Comparison of ENCODE assay signal across 11 cellular contexts in genomic region chr7:44177570-44178131, GRCh38. TPM values are rescaled to one million over a fixed set of nuclear protein-coding genes. Genes with fewer than 3 reads are reported as not detected.
DNase-seq lines count a peak whose midpoint lies in the region; ATAC-seq and TF ChIP-seq lines count a peak whose summit lies in the region.
"Had no signal": no experiment of that assay in that cellular context is flagged by ENCODE, and none has a peak within 500 bp of the region (broad histone marks: within the 10 kb centered on the region; RNA-seq: fewer than 3 reads in every experiment).

No MANE protein-coding gene starts in this region.

- 45 to 58% methylated on average over 4 of the region's 4 CpGs for WGBS in heart right ventricle, 2 donors

- H3K4me1 ChIP-seq in SJSA1 (replicated peaks) (peaks cover 12% of the 10 kb centered on the region), heart right ventricle (peaks cover 0 to 9% (median 0%) of the 10 kb centered on the region in 9 donors), thoracic aorta (ENCODE audit: control insufficient read depth in 1 of 2, low read depth in 2 of 2) (peaks cover 0 to 9% of the 10 kb centered on the region in 2 donors)
- H3K4me1 ChIP-seq: upper lobe of left lung had no signal

- no peaks in the 10 kb centered on the region; the same call in 1 of the 2 replicates for H3K27me3 ChIP-seq in SJSA1 (replicated peaks)
- peaks cover 0 to 7% (median 0%) of the 10 kb centered on the region in 7 donors for H3K27me3 ChIP-seq in heart right ventricle
- no peaks in the 10 kb centered on the region for H3K27me3 ChIP-seq in thoracic aorta (replicated peaks; ENCODE audit: insufficient read depth)
- H3K27me3 ChIP-seq: upper lobe of left lung had no signal

- H3K27ac ChIP-seq in SJSA1 (no peak overlapping the region), heart right ventricle (no peak overlapping the region), thoracic aorta (peak overlapping the region in 1 of 2 donors; percentile 37)
- H3K27ac ChIP-seq: neutrophil, upper lobe of left lung had no signal

- ATAC-seq in heart right ventricle: peak in 6 of 8 donors; percentile 34 to 87 (median 66)
- peak; percentile 68 for ATAC-seq in thoracic aorta (ENCODE audit: insufficient number of reproducible peaks, low FRiP score, low read depth)
- no peak for ATAC-seq in HG02870 (IDR thresholded peaks at IDR 0.05; ENCODE audit: unreplicated experiment)
- ATAC-seq in HG02763 (IDR thresholded peaks at IDR 0.05; ENCODE audit: unreplicated experiment): no peak

- no peak overlapping the region for H3K4me3 ChIP-seq in SJSA1
- no peak overlapping the region for H3K4me3 ChIP-seq in heart right ventricle
- H3K4me3 ChIP-seq in thoracic aorta: no peak overlapping the region
- H3K4me3 ChIP-seq: upper lobe of left lung had no signal

- DNase-seq in activated CD8-positive, alpha-beta memory T cell treated with anti-CD3 and anti-CD28 coated beads for 24 hours: peak; percentile 47
- no peak for DNase-seq in activated CD8-positive, alpha-beta memory T cell treated with anti-CD3 and anti-CD28 coated beads, Interleukin-2, amount 50 U/mL, for 4 hours
- DNase-seq in SJSA1 (ENCODE audit: low read depth in 1 of 2, low spot score in 2 of 2) (peak; percentile 46 to 50), heart right ventricle (no peak), thoracic aorta (ENCODE audit: low spot score) (no peak), GF-D8 (lab: John Stamatoyannopoulos, UW) (no peak)
- DNase-seq: NCI-H82, upper lobe of left lung had no signal

- intact Hi-C loops in heart right ventricle (cut with DNase I): no loop called here

- H3K36me3 ChIP-seq in SJSA1 (no peaks in the 10 kb centered on the region), heart right ventricle (no peaks in the 10 kb centered on the region), thoracic aorta (no peaks in the 10 kb centered on the region)
- H3K36me3 ChIP-seq: neutrophil, upper lobe of left lung had no signal

- no peak for TF ChIP-seq CTCF in heart right ventricle (IDR thresholded peaks at IDR 0.05)
- no peak for TF ChIP-seq CTCF in thoracic aorta (IDR thresholded peaks at IDR 0.05)

- H3K9me3 ChIP-seq in SJSA1 (replicated peaks): peaks cover 6% of the 10 kb centered on the region
- H3K9me3 ChIP-seq in heart right ventricle: peaks cover 0 to 7% (median 2%) of the 10 kb centered on the region in 11 donors
- H3K9me3 ChIP-seq in thoracic aorta: no peaks in the 10 kb centered on the region
- H3K9me3 ChIP-seq: neutrophil, upper lobe of left lung had no signal

RNA-seq across cellular contexts. Expression of gene GCK, which starts 11.6 kb away (rescaled TPM):
- total RNA-seq in SJSA1 (2014; rRNA removed; shearing (Covaris generic)): 0.13 and 1.6 TPM in 2 replicates
- total RNA-seq in heart right ventricle: 1 to 10 TPM in 6 of 10 donors, under 1 TPM in 4; 0.50 to 3.3 (median 1.2) TPM
- polyA plus RNA-seq in heart right ventricle: 1 to 10 TPM; 4.7 to 6.0 TPM
- total RNA-seq in thoracic aorta: 1 to 10 TPM; 1.6 to 2.3 TPM

RNA-seq across cellular contexts. Expression of gene YKT6, which starts 23.1 kb away (rescaled TPM):
- total RNA-seq in SJSA1 (2014; rRNA removed; shearing (Covaris generic)): 51.3 and 111 TPM in 2 replicates
- total RNA-seq in heart right ventricle: 10 to 100 TPM; 42.2 to 58.2 (median 47.7) TPM
- 10 to 100 TPM; 27.7 to 79.6 TPM for polyA plus RNA-seq in heart right ventricle
- 10 to 100 TPM; 62.0 to 69.6 TPM for total RNA-seq in thoracic aorta

RNA-seq across cellular contexts. Expression of gene MYL7, which starts 36.5 kb away (rescaled TPM):
- not detected in 2 replicates for total RNA-seq in SJSA1 (2014; rRNA removed; shearing (Covaris generic))
- total RNA-seq in heart right ventricle: 1,000 to 10,000 TPM in 7 of 10 donors, 100 to 1,000 TPM in 3; 146 to 6,323 (median 1,764) TPM
- 1,000 to 10,000 TPM; 1,475 to 2,069 TPM for polyA plus RNA-seq in heart right ventricle
- total RNA-seq in thoracic aorta: not detected
- total RNA-seq: upper lobe of left lung had no signal

RNA-seq across cellular contexts. Expression of gene POLD2, which starts 54.3 kb away (rescaled TPM):
- 84.9 and 96.1 TPM in 2 replicates for total RNA-seq in SJSA1 (2014; rRNA removed; shearing (Covaris generic))
- total RNA-seq in heart right ventricle (10 to 100 TPM; 64.4 to 92.0 (median 76.8) TPM), thoracic aorta (10 to 100 TPM; 38.7 to 43.8 TPM)
- 100 to 1,000 TPM in 1 of 2 donors, 10 to 100 TPM in 1; 89.3 to 150 TPM for polyA plus RNA-seq in heart right ventricle

Comparison
In these comparisons a context has a peak if more than half of its experiments do, and no peak if none do; other contexts are left out.
1. DNase-seq: peak in activated CD8-positive, alpha-beta memory T cell treated with anti-CD3 and anti-CD28 coated beads for 24 hours (single experiment) and SJSA1 (2 of 2); none in activated CD8-positive, alpha-beta memory T cell treated with anti-CD3 and anti-CD28 coated beads, Interleukin-2, amount 50 U/mL, for 4 hours (single experiment), heart right ventricle (0 of 2), thoracic aorta (single experiment) and GF-D8 (single experiment).
2. ATAC-seq: peak in heart right ventricle (6 of 8) and thoracic aorta (single experiment); none in HG02870 (single experiment) and HG02763 (single experiment).
3. RNA of gene MYL7, which starts 36.5 kb away (total RNA-seq): 146 to 6,323 TPM in heart right ventricle; not detected in SJSA1 and not detected in thoracic aorta; every median in the first group is over 100 times any median in the second.